ENCODE assay signal across 22 cellular contexts in the genomic region with DNA sequence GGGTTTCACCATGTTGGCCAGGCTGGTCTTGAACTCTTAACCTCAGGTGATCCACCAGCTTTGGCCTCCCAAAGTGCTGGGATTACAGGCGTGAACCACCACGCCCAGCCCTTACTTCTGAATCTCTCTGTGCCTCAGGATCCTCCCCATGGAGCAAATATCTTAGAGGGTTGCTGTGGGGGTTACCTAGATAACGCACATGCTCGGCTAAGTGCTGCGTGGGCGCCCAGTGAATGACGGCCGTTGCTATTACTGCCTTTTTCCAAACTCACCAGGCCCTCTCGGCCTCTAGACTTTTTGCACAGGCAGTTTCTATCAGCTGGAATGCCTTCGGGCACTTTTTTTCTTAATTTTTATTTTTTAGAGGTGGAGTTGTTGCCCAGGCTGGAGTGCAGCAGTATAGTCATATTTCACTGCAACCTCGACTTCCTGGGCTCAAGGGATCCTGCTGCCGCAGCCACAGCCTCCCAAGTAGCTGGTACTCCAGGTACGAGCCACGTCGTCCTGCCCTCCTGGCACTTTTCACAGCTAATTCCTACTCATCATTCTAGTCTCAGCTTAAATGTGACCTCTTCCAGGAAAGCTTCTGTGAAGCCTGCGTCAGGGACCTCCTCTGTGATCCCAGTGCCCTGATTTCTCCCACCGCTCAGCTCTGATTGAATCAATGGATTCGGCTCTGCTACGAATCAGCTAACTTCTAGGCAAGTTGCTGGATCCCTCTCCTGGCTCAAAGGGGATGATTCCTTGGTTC. TPM values are rescaled to one million over a fixed set of nuclear protein-coding genes. Genes with fewer than 3 reads are reported as not detected.
A peak's percentile ranks its signal among the peaks of the same experiment; 100 is the strongest.
DNase-seq lines count a peak whose midpoint lies in the region; ATAC-seq and TF ChIP-seq lines count a peak whose summit lies in the region.
"Had no signal": no experiment of that assay in that cellular context is flagged by ENCODE, and none has a peak within 500 bp of the region (broad histone marks: within the 10 kb centered on the region; RNA-seq: fewer than 3 reads in every experiment).

No MANE protein-coding gene starts in this region.

- H3K4me1 Mint-ChIP-seq in activated naive CD4-positive, alpha-beta T cell treated with anti-CD3 and anti-CD28 coated beads for 36 hours (ENCODE audit: low read depth) = peaks cover 33% of the 10 kb centered on the region
- H3K4me1 Mint-ChIP-seq in immature natural killer cell = peaks cover 44 to 47% of the 10 kb centered on the region in 2 donors

- no peaks in the 10 kb centered on the region for H3K9me3 ChIP-seq in testis
- H3K9me3 ChIP-seq: adrenal gland had no signal

- no peaks in the 10 kb centered on the region for H3K9me3 Mint-ChIP-seq in activated naive CD4-positive, alpha-beta T cell treated with anti-CD3 and anti-CD28 coated beads for 36 hours
- no peaks in the 10 kb centered on the region for H3K9me3 Mint-ChIP-seq in immature natural killer cell
- H3K9me3 Mint-ChIP-seq: IgD-negative memory B cell; memory B cell; naive thymus-derived CD8-positive, alpha-beta T cell; T-helper 1 cell treated with Interleukin-12 subunit alpha and Interleukin-12 subunit beta and Interleukin-4 antibody, amounts not matched to agents 30 μg/mL and 1 μg/mL, for 36 hours had no signal

- no peaks in the 10 kb centered on the region for H3K27me3 ChIP-seq in testis
- H3K27me3 ChIP-seq: adrenal gland had no signal

- no peaks in the 10 kb centered on the region for H3K36me3 ChIP-seq in testis (ENCODE audit: low read depth, missing control alignments)
- H3K36me3 ChIP-seq: adrenal gland had no signal

- 50 to 71% methylated on average over 19 of the region's 19 CpGs for WGBS in testis, 2 donors

- H3K27ac ChIP-seq in RWPE1 (peak overlapping the region; percentile 36), testis (no peak overlapping the region)
- H3K27ac ChIP-seq: adrenal gland had no signal

- intact Hi-C loops in activated naive CD4-positive, alpha-beta T cell treated with anti-CD3 and anti-CD28 coated beads for 36 hours (cut with micrococcal nuclease) = no loop called here
- intact Hi-C loops in testis (cut with DNase I; ENCODE audit: low total_unique reads) = loop anchor here (10.0 kb wide), 1 partner anchor 223 kb away; no protein-coding TSS in a partner anchor

- ATAC-seq in GM19328 (IDR thresholded peaks at IDR 0.05; ENCODE audit: unreplicated experiment) = no peak
- ATAC-seq: naive thymus-derived CD8-positive, alpha-beta T cell; Right ventricle myocardium inferior had no signal

- no peaks in the 10 kb centered on the region for H3K36me3 Mint-ChIP-seq in activated naive CD4-positive, alpha-beta T cell treated with anti-CD3 and anti-CD28 coated beads for 36 hours (ENCODE audit: low read depth)
- H3K36me3 Mint-ChIP-seq in immature natural killer cell = peaks cover 5 to 15% (median 6%) of the 10 kb centered on the region in 3 donors
- H3K36me3 Mint-ChIP-seq: IgD-negative memory B cell had no signal

- CTCF ChIA-PET in activated naive CD4-positive, alpha-beta T cell treated with anti-CD3 and anti-CD28 coated beads for 36 hours (lab: Charles Lee) = interaction anchor here (1.0 to 1.2 kb wide), 2 partner anchors 8 to 11 kb away, joined by 3 to 4 read pairs; no protein-coding TSS in a partner anchor
- CTCF ChIA-PET in RWPE1 (lab: Yijun Ruan, JAX) = interaction anchor here (1.1 to 1.3 kb wide), 3 partner anchors 8 to 48 kb away, joined by 3 to 8 read pairs (median 6); no protein-coding TSS in a partner anchor

- H3K27me3 Mint-ChIP-seq in activated naive CD4-positive, alpha-beta T cell treated with anti-CD3 and anti-CD28 coated beads for 36 hours (ENCODE audit: low read depth) = no peaks in the 10 kb centered on the region
- H3K27me3 Mint-ChIP-seq in immature natural killer cell (ENCODE audit: low read depth in 3 of 3) = peaks cover 5 to 10% (median 8%) of the 10 kb centered on the region in 3 donors
- H3K27me3 Mint-ChIP-seq: memory B cell; naive thymus-derived CD8-positive, alpha-beta T cell had no signal

- peak overlapping the region; percentile 17 for H3K4me3 Mint-ChIP-seq in activated naive CD4-positive, alpha-beta T cell treated with anti-CD3 and anti-CD28 coated beads for 36 hours
- H3K4me3 Mint-ChIP-seq in immature natural killer cell = peak overlapping the region in 2 of 5 donors; percentile 30 to 54
- H3K4me3 Mint-ChIP-seq: memory B cell; naive thymus-derived CD8-positive, alpha-beta T cell; T-helper 1 cell treated with Interleukin-12 subunit alpha and Interleukin-12 subunit beta and Interleukin-4 antibody, amounts not matched to agents 30 μg/mL and 1 μg/mL, for 36 hours had no signal

- TF ChIP-seq CTCF in RWPE1 (conservative IDR thresholded peaks at IDR 0.05; ENCODE audit: low read depth) (no peak), testis (IDR thresholded peaks at IDR 0.05) (no peak)

- no peak overlapping the region for H3K27ac Mint-ChIP-seq in activated naive CD4-positive, alpha-beta T cell treated with anti-CD3 and anti-CD28 coated beads for 36 hours
- peak overlapping the region; percentile 3 to 79 (median 62) for H3K27ac Mint-ChIP-seq in immature natural killer cell
- H3K27ac Mint-ChIP-seq: CD14-positive monocyte; memory B cell; T-helper 1 cell treated with Interleukin-12 subunit alpha and Interleukin-12 subunit beta and Interleukin-4 antibody, amounts not matched to agents 30 μg/mL and 1 μg/mL, for 36 hours had no signal

- POLR2A ChIA-PET in RWPE1 (lab: Yijun Ruan, JAX; ENCODE audit: low non-redundant PET) = no interaction called here

- H3K4me3 ChIP-seq in testis = peak overlapping the region; percentile 2 to 36
- H3K4me3 ChIP-seq: adrenal gland had no signal

- H3K4me1 ChIP-seq in testis = peaks cover 7% of the 10 kb centered on the region

- TF ChIP-seq POLR2A in testis (IDR thresholded peaks at IDR 0.05) = no peak

- in situ Hi-C loops in G401 (cut with HindIII; ENCODE audit: low sequenced_read_pairs) = no loop called here

- no peak for DNase-seq in activated naive CD4-positive, alpha-beta T cell treated with anti-CD3 and anti-CD28 coated beads for 36 hours
- no peak for DNase-seq in activated naive CD4-positive, alpha-beta T cell (lab: John Stamatoyannopoulos, UW)
- DNase-seq in RWPE1 (ENCODE audit: low spot score) = no peak
- DNase-seq in immature natural killer cell = no peak
- DNase-seq in testis = no peak
- no peak for DNase-seq in G401 (ENCODE audit: low spot score)
- DNase-seq in iPS-NIHi7 (ENCODE audit: extremely low spot score) = no peak
- DNase-seq: activated CD4-positive, CD25-positive, alpha-beta regulatory T cell; adrenal gland; DMS53; MV-4-11; NCI-H2081 treated with DMSO at 0.1 percent for 48 hours; NCI-H510A had no signal

RNA-seq across cellular contexts. Expression of a gene that starts 8.6 kb away (rescaled TPM):
- total RNA-seq in activated naive CD4-positive, alpha-beta T cell treated with anti-CD3 and anti-CD28 coated beads for 36 hours = 1 to 10 TPM; 7.1 to 7.7 TPM
- 10 to 100 TPM in 2 of 3 donors, 1 to 10 TPM in 1; 8.8 to 26.4 (median 13.9) TPM for polyA plus RNA-seq in immature natural killer cell
- total RNA-seq in testis = 10 to 100 TPM; 13.1 to 16.7 TPM
- 7.7 TPM for polyA plus RNA-seq in testis (ENCODE audit: insufficient read depth, low read depth, low replicate concordance)
- 25.0 and 26.7 TPM in 2 replicates for total RNA-seq in G401 (2014; rRNA removed; shearing (Covaris generic))
- polyA plus RNA-seq: CD14-positive monocyte had no signal

RNA-seq across cellular contexts. Expression of a gene that starts 14.7 kb away (rescaled TPM):
- 1 to 10 TPM; 1.0 to 1.2 TPM for total RNA-seq in activated naive CD4-positive, alpha-beta T cell treated with anti-CD3 and anti-CD28 coated beads for 36 hours
- polyA plus RNA-seq in immature natural killer cell (100 to 1,000 TPM in 1 of 3 donors, 10 to 100 TPM in 2; 43.2 to 124 (median 77.4) TPM), testis (ENCODE audit: insufficient read depth, low read depth, low replicate concordance) (2.7 TPM)
- total RNA-seq in testis = 1 to 10 TPM; 2.3 to 2.4 TPM
- total RNA-seq in G401 (2014; rRNA removed; shearing (Covaris generic)) = not detected in 2 replicates
- total RNA-seq: A673, bronchial epithelial cell had no signal

RNA-seq across cellular contexts. Expression of a gene that starts 41.5 kb away (rescaled TPM):
- 1 to 10 TPM; 5.0 to 6.2 TPM for total RNA-seq in activated naive CD4-positive, alpha-beta T cell treated with anti-CD3 and anti-CD28 coated beads for 36 hours
- polyA plus RNA-seq in immature natural killer cell (1 to 10 TPM; 2.2 to 3.2 (median 2.8) TPM), testis (ENCODE audit: insufficient read depth, low read depth, low replicate concordance) (15.5 TPM)
- 10 to 100 TPM; 25.3 to 32.9 TPM for total RNA-seq in testis
- total RNA-seq in G401 (2014; rRNA removed; shearing (Covaris generic)) = 33.7 and 45.5 TPM in 2 replicates
